13 cellular contexts compared by ENCODE assay signal in the genomic region with DNA sequence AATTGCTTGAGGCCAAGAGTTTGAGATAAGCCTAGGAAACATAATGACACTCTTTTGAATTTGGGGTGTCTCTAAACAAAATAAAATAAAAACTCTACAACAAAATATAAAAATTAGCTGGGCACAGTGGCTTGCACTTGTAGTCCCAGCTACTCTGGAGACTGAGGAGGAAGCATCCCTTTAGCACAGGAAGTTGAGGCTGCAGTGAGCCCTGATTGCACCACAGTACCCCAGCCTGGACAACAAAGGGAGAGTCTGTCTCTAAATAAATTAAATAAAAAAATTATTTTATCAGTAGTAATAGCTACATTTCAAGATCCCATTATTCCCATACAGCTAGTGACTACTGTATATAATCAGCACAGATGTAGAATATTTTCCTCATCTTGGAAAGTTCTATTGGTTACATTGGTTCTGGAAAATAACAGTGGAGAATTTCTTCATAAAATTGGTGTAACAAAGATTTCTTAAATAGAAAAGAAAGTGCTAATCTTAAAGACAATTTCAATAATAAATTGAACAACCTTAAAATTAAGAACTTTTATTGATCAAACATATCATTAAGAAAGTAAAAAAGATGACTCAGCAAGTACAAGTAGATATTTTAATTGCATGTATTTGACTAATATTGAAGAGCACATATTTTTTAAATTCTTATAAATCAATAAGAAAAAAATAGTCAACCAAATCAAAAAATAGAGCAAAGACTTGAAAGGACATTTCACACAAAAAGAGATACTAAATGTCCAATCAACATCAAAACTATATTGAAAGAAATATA.
"Had no signal": no experiment of that assay in that cellular context is flagged by ENCODE, and none has a peak within 500 bp of the region (broad histone marks: within the 10 kb centered on the region; RNA-seq: fewer than 3 reads in every experiment).

No MANE protein-coding gene starts in this region.

- DNase-seq: activated CD4-positive, alpha-beta T cell treated with anti-CD3 and anti-CD28 coated beads, Interleukin-2, amount 10 ng/mL, durations not matched to agents 7 days and 5 days; activated CD8-positive, alpha-beta memory T cell treated with anti-CD3 and anti-CD28 coated beads for 24 hours; activated naive CD8-positive, alpha-beta T cell treated with anti-CD3 and anti-CD28 coated beads for 36 hours; amygdala; body of pancreas; central memory CD4-positive, alpha-beta T cell; glutamatergic neuron; hypothalamus; left ventricle myocardium inferior; mesendoderm; stimulated activated CD4-positive, alpha-beta T cell treated with anti-CD3 and anti-CD28 coated beads, Interleukin-2, amount 100 ng/mL, for 48 hours; thyroid gland had no signal

- FAIRE-seq: urothelium cell line had no signal
